16 cellular contexts compared by ENCODE assay signal in the genomic region with DNA sequence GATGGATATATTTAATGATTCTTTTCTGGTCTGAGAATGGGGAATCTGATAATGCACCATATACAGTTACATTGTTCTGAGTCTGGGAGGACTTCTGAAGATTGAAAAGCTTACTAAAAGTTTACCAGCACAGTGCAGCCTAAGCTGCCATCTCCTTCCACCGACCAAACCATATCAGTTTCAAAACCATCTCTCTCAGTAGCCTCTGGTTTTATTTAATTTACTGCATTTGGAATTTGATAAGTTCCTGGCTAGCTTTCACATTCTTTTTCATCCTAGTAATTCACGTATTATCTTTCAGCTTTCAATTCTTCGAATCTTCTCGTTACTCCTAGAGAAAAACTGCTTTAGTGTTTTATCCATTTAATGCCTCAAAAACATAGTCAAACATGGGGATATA.
DNase-seq lines count a peak whose midpoint lies in the region; ATAC-seq and TF ChIP-seq lines count a peak whose summit lies in the region.
"Had no signal": no experiment of that assay in that cellular context is flagged by ENCODE, and none has a peak within 500 bp of the region (broad histone marks: within the 10 kb centered on the region; RNA-seq: fewer than 3 reads in every experiment).

No MANE protein-coding gene starts in this region.

- POLR2A ChIA-PET in SK-N-SH (lab: Yijun Ruan, JAX), result no interaction called here
- POLR2A ChIA-PET in MCF 10A (lab: Yijun Ruan, JAX), result no interaction called here

- no peaks in the 10 kb centered on the region for H3K36me3 ChIP-seq in SK-N-SH (replicated peaks in 1 of 2; ENCODE audit: control insufficient read depth in 1 of 2, insufficient read depth in 2 of 2, low read length in 1 of 2)
- H3K36me3 ChIP-seq: BE2C had no signal

- H3K4me3 Mint-ChIP-seq in nephron, result no peak overlapping the region
- no peak overlapping the region for H3K4me3 Mint-ChIP-seq in MCF 10A (ENCODE audit: unreplicated experiment)
- H3K4me3 Mint-ChIP-seq: CD4-positive, CD25-positive, alpha-beta regulatory T cell; CD8-positive, alpha-beta memory T cell; H9 had no signal

- no peaks in the 10 kb centered on the region for H3K27me3 ChIP-seq in SK-N-SH (ENCODE audit: insufficient read depth)
- H3K27me3 ChIP-seq: BE2C had no signal

- TF ChIP-seq RAD21 in SK-N-SH (IDR thresholded peaks at IDR 0.05; ENCODE audit: low read length), result no peak

- no peaks in the 10 kb centered on the region for H4K20me1 ChIP-seq in SK-N-SH (ENCODE audit: insufficient read depth)

- H3K27ac ChIP-seq in SK-N-SH (ENCODE audit: low read depth in 2 of 2, low read length in 1 of 2), result peak overlapping the region in 1 of 2 experiments; percentile 65; a peak in 2 of 4 replicates
- H3K27ac ChIP-seq: 22Rv1 had no signal

- H3K4me1 ChIP-seq in SK-N-SH (ENCODE audit: control insufficient read depth in 1 of 2, insufficient read depth in 2 of 2, low read depth in 1 of 2, low read length in 1 of 2), result peaks cover 0 to 3% of the 10 kb centered on the region in 2 experiments; a peak in 2 of 4 replicates
- H3K4me1 ChIP-seq: BE2C had no signal

- H3K4me2 ChIP-seq in SK-N-SH, result no peak overlapping the region

- no TSS peak for BruUV-seq in MCF 10A (replicated peaks; lab: Mats Ljungman, UMichigan)

- peaks cover 19% of the 10 kb centered on the region for H3K9me3 Mint-ChIP-seq in nephron
- peaks cover 12% of the 10 kb centered on the region for H3K9me3 Mint-ChIP-seq in MCF 10A (ENCODE audit: unreplicated experiment)

- H3K4me1 Mint-ChIP-seq in nephron (peaks cover 29% of the 10 kb centered on the region), MCF 10A (ENCODE audit: insufficient read depth, unreplicated experiment) (no peaks in the 10 kb centered on the region)
- H3K4me1 Mint-ChIP-seq: CD4-positive, CD25-positive, alpha-beta regulatory T cell; CD8-positive, alpha-beta memory T cell; H9 had no signal

- H3K27me3 Mint-ChIP-seq in nephron (ENCODE audit: low read depth), result peaks cover 5% of the 10 kb centered on the region
- H3K27me3 Mint-ChIP-seq in MCF 10A (ENCODE audit: insufficient read depth, unreplicated experiment), result peaks cover 1% of the 10 kb centered on the region
- H3K27me3 Mint-ChIP-seq: CD4-positive, CD25-positive, alpha-beta regulatory T cell had no signal

- H3K36me3 Mint-ChIP-seq in nephron (ENCODE audit: low read depth) (no peaks in the 10 kb centered on the region), MCF 10A (ENCODE audit: insufficient read depth, unreplicated experiment) (no peaks in the 10 kb centered on the region)
- H3K36me3 Mint-ChIP-seq: CD4-positive, CD25-positive, alpha-beta regulatory T cell; CD8-positive, alpha-beta memory T cell had no signal

- TF ChIP-seq CTCF in SK-N-SH (IDR thresholded peaks at IDR 0.05), result no peak
- TF ChIP-seq CTCF in nephron (IDR thresholded peaks at IDR 0.05; ENCODE audit: unreplicated experiment in 3 of 3), result no peak
- no peak for TF ChIP-seq CTCF in MCF 10A (IDR thresholded peaks at IDR 0.05; ENCODE audit: unreplicated experiment)

- CTCF ChIA-PET in SK-N-SH (lab: Yijun Ruan, JAX) (no interaction called here), MCF 10A (lab: Yijun Ruan, JAX) (no interaction called here)

- H3K4me3 ChIP-seq in SK-N-SH (ENCODE audit: low read depth in 2 of 2, low read length in 1 of 2), result no peak overlapping the region

- no peaks in the 10 kb centered on the region for H3K9me3 ChIP-seq in SK-N-SH
- H3K9me3 ChIP-seq: BE2C had no signal

- no peaks in the 10 kb centered on the region for H3K9me2 ChIP-seq in SK-N-SH

- no peaks in the 10 kb centered on the region for H3F3A ChIP-seq in SK-N-SH (replicated peaks; ENCODE audit: insufficient read depth)

- H3K9ac ChIP-seq in SK-N-SH, result no peak overlapping the region

- DNase-seq in SK-N-SH (no peak), fibroblast of peridontal ligament (ENCODE audit: extremely low read depth) (peak; percentile 61), MCF 10A (ENCODE audit: unreplicated experiment) (no peak), ecto neural progenitor cell (ENCODE audit: low spot score) (no peak), NCI-H2227 treated with DMSO at 0.1 percent for 48 hours (lab: John Stamatoyannopoulos, UW) (no peak), NCI-H1105 (lab: John Stamatoyannopoulos, UW) (no peak)
- DNase-seq: BE2C; C1 segment of cervical spinal cord; CD4-positive, CD25-positive, alpha-beta regulatory T cell; CD8-positive, alpha-beta memory T cell; COR-L47; H9 had no signal

- H3K79me2 ChIP-seq in SK-N-SH (ENCODE audit: insufficient read depth), result no peaks in the 10 kb centered on the region

- TF ChIP-seq EP300 in SK-N-SH (IDR thresholded peaks at IDR 0.05; ENCODE audit: borderline replicate concordance in 1 of 2, low read depth in 1 of 2, low read length in 1 of 2), result no peak

- intact Hi-C loops in MCF 10A (cut with micrococcal nuclease), result no loop called here

- H3K27ac Mint-ChIP-seq in nephron (peak overlapping the region in 2 of 3 experiments; percentile 51 to 91), MCF 10A (ENCODE audit: low read depth, unreplicated experiment) (no peak overlapping the region)
- H3K27ac Mint-ChIP-seq: CD4-positive, CD25-positive, alpha-beta regulatory T cell; CD8-positive, alpha-beta memory T cell; H9 had no signal

- H2AFZ ChIP-seq in SK-N-SH (ENCODE audit: low read depth), result no peak overlapping the region; the same call in 1 of the 2 replicates

- WGBS in SK-N-SH (ENCODE audit: low lambda C conversion rate), result 15% methylated on average over 4 of the region's 4 CpGs

- peak; percentile 85 for ATAC-seq in SK-N-SH treated with all-trans-retinoic acid at 6 μM for 48 hours
- ATAC-seq: HepG2 had no signal

TF ChIP-seq in SK-N-SH treated with all-trans-retinoic acid at 6 μM for 48 hours, 23 proteins besides CTCF, POLR2A, EP300 and RAD21:
- TF ChIP-seq ISL1 (CRISPR knock-in tag; IDR thresholded peaks at IDR 0.05), result 0 out of 2 replicates have a peak, but pooled peaks have one; percentile 5
- TF ChIP-seq TCF4 (CRISPR knock-in tag; IDR thresholded peaks at IDR 0.05; ENCODE audit: borderline replicate concordance), result no peak

TF ChIP-seq in SK-N-SH, 30 proteins besides CTCF, POLR2A, EP300 and RAD21:
- TF ChIP-seq MXI1 (IDR thresholded peaks at IDR 0.05; ENCODE audit: low read depth, low read length), result no peak
- no peak for TF ChIP-seq RFX5 (IDR thresholded peaks at IDR 0.05; ENCODE audit: low read length)
- TF ChIP-seq ELF1 (IDR thresholded peaks at IDR 0.05), result no peak
- TF ChIP-seq, protein P1, sequence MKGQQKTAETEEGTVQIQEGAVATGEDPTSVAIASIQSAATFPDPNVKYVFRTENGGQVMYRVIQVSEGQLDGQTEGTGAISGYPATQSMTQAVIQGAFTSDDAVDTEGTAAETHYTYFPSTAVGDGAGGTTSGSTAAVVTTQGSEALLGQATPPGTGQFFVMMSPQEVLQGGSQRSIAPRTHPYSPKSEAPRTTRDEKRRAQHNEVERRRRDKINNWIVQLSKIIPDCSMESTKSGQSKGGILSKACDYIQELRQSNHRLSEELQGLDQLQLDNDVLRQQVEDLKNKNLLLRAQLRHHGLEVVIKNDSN (IDR thresholded peaks at IDR 0.05; ENCODE audit: borderline replicate concordance, low read depth), result no peak
- TF ChIP-seq TEAD4 (IDR thresholded peaks at IDR 0.05; ENCODE audit: borderline replicate concordance, insufficient read depth), result no peak
